1 cellular context compared by ENCODE assay signal in the genomic region with DNA sequence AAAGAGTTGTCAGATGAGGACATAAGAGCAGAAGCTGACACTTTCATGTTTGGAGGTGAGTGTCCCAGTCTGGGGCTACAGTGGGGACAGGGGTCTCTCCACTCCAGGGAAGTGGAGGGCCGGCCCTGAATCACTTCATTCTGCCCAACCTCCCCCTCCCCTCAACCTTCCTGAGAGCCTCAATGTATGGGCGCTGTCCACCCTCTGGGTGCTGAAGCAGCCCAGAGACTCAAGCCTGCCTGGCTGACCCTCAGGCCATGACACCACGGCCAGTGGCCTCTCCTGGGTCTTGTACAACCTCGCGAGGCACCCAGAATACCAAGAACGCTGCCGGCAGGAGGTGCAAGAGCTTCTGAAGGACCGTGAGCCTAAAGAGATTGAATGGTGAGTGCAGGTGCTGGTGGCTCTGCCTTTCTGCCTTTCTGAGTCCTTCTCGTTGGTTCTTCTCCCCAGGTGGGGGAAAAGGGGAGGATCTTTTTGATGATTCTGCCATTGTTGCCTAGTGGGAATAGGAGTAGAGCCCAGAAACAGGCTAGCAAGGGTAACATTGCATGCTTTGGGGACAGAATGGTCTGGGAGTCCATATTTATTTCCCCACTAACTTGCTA.
TF ChIP-seq lines count a peak whose summit lies in the region.

No MANE protein-coding gene starts in this region.

TF ChIP-seq in HEK293, 187 proteins besides CTCF, POLR2A, EP300 and RAD21 (continued from another document):
- TF ChIP-seq, protein P1, sequence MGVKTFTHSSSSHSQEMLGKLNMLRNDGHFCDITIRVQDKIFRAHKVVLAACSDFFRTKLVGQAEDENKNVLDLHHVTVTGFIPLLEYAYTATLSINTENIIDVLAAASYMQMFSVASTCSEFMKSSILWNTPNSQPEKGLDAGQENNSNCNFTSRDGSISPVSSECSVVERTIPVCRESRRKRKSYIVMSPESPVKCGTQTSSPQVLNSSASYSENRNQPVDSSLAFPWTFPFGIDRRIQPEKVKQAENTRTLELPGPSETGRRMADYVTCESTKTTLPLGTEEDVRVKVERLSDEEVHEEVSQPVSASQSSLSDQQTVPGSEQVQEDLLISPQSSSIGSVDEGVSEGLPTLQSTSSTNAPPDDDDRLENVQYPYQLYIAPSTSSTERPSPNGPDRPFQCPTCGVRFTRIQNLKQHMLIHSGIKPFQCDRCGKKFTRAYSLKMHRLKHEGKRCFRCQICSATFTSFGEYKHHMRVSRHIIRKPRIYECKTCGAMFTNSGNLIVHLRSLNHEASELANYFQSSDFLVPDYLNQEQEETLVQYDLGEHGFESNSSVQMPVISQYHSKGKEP (tag by site-specific recombination; IDR thresholded peaks at IDR 0.05): no peak
